ENCODE assay signal across 15 cellular contexts in the genomic region with DNA sequence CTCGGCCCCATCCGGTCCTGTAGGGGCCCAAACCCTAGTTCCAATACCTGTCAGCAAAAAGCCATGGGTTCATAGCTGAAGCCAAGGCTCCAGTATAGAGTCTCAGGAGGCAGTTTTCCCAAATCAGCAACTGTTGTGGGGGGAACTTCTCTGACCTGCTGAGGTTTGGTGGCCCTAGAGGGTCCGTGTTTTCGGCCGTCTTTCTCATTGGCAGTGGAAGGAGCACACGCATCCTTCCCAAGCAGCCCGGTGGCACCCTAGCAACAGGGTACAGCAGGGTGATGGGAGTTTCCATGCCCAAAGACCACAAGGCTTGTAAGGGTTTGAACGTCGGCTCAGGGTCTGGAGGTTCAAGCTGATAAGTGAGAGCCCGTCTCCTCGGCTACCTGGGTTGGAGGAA. TPM values are rescaled to one million over a fixed set of nuclear protein-coding genes. Genes with fewer than 3 reads are reported as not detected.
DNase-seq lines count a peak whose midpoint lies in the region; ATAC-seq and TF ChIP-seq lines count a peak whose summit lies in the region.
"Had no signal": no experiment of that assay in that cellular context is flagged by ENCODE, and none has a peak within 500 bp of the region (broad histone marks: within the 10 kb centered on the region; RNA-seq: fewer than 3 reads in every experiment).

No MANE protein-coding gene starts in this region.

- intact Hi-C loops in activated CD4-positive, alpha-beta T cell treated with anti-CD3 and anti-CD28 coated beads for 36 hours (cut with DNase I, micrococcal nuclease): loop anchor here (10.0 kb wide), 2 partner anchors 244 to 1184 kb away; a partner anchor contains a TSS

- no peak for ATAC-seq in activated CD4-positive, alpha-beta T cell treated with anti-CD3 and anti-CD28 coated beads for 36 hours
- no peak for ATAC-seq in GM18868 (IDR thresholded peaks at IDR 0.05; ENCODE audit: unreplicated experiment)
- ATAC-seq: activated CD8-positive, alpha-beta T cell treated with anti-CD3 and anti-CD28 coated beads, Interleukin-2, amount 10 ng/mL, durations not matched to agents 7 days and 5 days; GM12878; lower lobe of right lung had no signal

- H3K27me3 Mint-ChIP-seq in activated CD4-positive, alpha-beta T cell treated with anti-CD3 and anti-CD28 coated beads for 36 hours: no peaks in the 10 kb centered on the region

- no peaks in the 10 kb centered on the region for H3K9me3 Mint-ChIP-seq in activated CD4-positive, alpha-beta T cell treated with anti-CD3 and anti-CD28 coated beads for 36 hours (ENCODE audit: low read depth)

- peak overlapping the region; percentile 16 for H3K4me3 Mint-ChIP-seq in activated CD4-positive, alpha-beta T cell treated with anti-CD3 and anti-CD28 coated beads for 36 hours
- H3K4me3 Mint-ChIP-seq: activated CD8-positive, alpha-beta T cell treated with anti-CD3 and anti-CD28 coated beads, Interleukin-2, amount 10 ng/mL, durations not matched to agents 7 days and 5 days had no signal

- H3K27me3 ChIP-seq in subcutaneous abdominal adipose tissue (ENCODE audit: control insufficient read depth in 5 of 5, insufficient read depth in 4 of 5, low read length in 5 of 5): peaks cover 0 to 3% (median 0%) of the 10 kb centered on the region in 5 donors

- H3K9ac ChIP-seq in subcutaneous abdominal adipose tissue (ENCODE audit: low read length in 5 of 5): peak overlapping the region in 3 of 5 donors; percentile 39 to 100 (median 71)

- H3K36me3 ChIP-seq in subcutaneous abdominal adipose tissue (ENCODE audit: control insufficient read depth in 5 of 5, insufficient read depth in 5 of 5, low read length in 5 of 5): peaks cover 0 to 45% (median 20%) of the 10 kb centered on the region in 5 donors

- H3K27ac Mint-ChIP-seq in activated CD4-positive, alpha-beta T cell treated with anti-CD3 and anti-CD28 coated beads for 36 hours: peak overlapping the region; percentile 53
- H3K27ac Mint-ChIP-seq: activated CD8-positive, alpha-beta T cell treated with anti-CD3 and anti-CD28 coated beads, Interleukin-2, amount 10 ng/mL, durations not matched to agents 7 days and 5 days had no signal

- H3K27ac ChIP-seq in coronary artery (peak overlapping the region; percentile 98 to 100), subcutaneous abdominal adipose tissue (ENCODE audit: low read depth, low read length) (peak overlapping the region; percentile 100)

- TF ChIP-seq CTCF in coronary artery (IDR thresholded peaks at IDR 0.05) (no peak), GM20000 (IDR thresholded peaks at IDR 0.05; ENCODE audit: extremely low read depth, missing control alignments) (no peak)

- H3K4me3 ChIP-seq in coronary artery (peak overlapping the region; percentile 83), subcutaneous abdominal adipose tissue (ENCODE audit: low read depth in 1 of 5, low read length in 5 of 5) (no peak overlapping the region)
- H3K4me3 ChIP-seq: GM12878 had no signal

- no peak for DNase-seq in activated CD4-positive, alpha-beta T cell treated with anti-CD3 and anti-CD28 coated beads for 36 hours
- no peak for DNase-seq in activated CD4-positive, alpha-beta T cell treated with anti-CD3 and anti-CD28 coated beads for 48 hours
- DNase-seq in coronary artery (ENCODE audit: low spot score) (no peak), kidney tubule cell (ENCODE audit: low spot score) (peak; percentile 13), Ammon's horn (ENCODE audit: low spot score) (no peak), GM20000 (ENCODE audit: low spot score) (no peak)
- DNase-seq: 8988T; activated CD8-positive, alpha-beta T cell treated with anti-CD3 and anti-CD28 coated beads, Interleukin-2, amount 10 ng/mL, durations not matched to agents 7 days and 5 days; DMS153; GOT3; lower lobe of right lung; MV-4-11 had no signal

- no peaks in the 10 kb centered on the region for H3K9me3 ChIP-seq in subcutaneous abdominal adipose tissue (ENCODE audit: control insufficient read depth in 5 of 5, low read length in 5 of 5)
- H3K9me3 ChIP-seq: lower lobe of right lung had no signal

- CTCF ChIA-PET in activated CD4-positive, alpha-beta T cell treated with anti-CD3 and anti-CD28 coated beads for 36 hours (lab: Charles Lee): no interaction called here

- peaks cover 64% of the 10 kb centered on the region for H3K36me3 Mint-ChIP-seq in activated CD4-positive, alpha-beta T cell treated with anti-CD3 and anti-CD28 coated beads for 36 hours (ENCODE audit: low read depth)

- peaks cover 69% of the 10 kb centered on the region for H3K4me1 Mint-ChIP-seq in activated CD4-positive, alpha-beta T cell treated with anti-CD3 and anti-CD28 coated beads for 36 hours

- POLR2A ChIA-PET in activated CD4-positive, alpha-beta T cell treated with anti-CD3 and anti-CD28 coated beads for 36 hours (lab: Charles Lee): no interaction called here

- H3K4me1 ChIP-seq in subcutaneous abdominal adipose tissue (ENCODE audit: control insufficient read depth in 5 of 5, insufficient read depth in 5 of 5, low read length in 5 of 5): peaks cover 10 to 91% (median 83%) of the 10 kb centered on the region in 5 donors

RNA-seq across cellular contexts. Expression of a gene that starts 6.6 kb away (rescaled TPM):
- total RNA-seq in activated CD4-positive, alpha-beta T cell treated with anti-CD3 and anti-CD28 coated beads for 36 hours: 100 to 1,000 TPM; 135 to 225 TPM
